ENCODE assay signal across 26 cellular contexts in the genomic region with DNA sequence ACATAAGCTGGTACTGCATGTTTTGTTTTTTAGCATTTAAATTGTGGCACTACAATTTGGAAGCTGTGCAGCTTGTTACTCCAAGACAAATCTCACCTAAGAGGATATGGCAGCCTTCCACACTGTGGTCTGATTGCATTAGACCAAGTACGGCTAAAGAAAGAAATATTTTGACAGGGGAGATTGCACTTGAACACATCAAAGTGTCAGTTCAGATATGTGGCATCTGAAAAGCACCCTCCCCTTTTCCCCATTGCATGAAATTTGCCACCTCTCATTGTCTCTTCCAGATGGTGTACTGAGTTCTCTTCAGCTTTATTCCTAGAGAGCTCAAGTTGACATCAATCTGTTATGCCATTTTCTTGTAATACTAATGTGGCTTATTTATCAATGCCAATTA.
"Had no signal": no experiment of that assay in that cellular context is flagged by ENCODE, and none has a peak within 500 bp of the region (broad histone marks: within the 10 kb centered on the region; RNA-seq: fewer than 3 reads in every experiment).

No MANE protein-coding gene starts in this region.

- H3K4me2 ChIP-seq: neural progenitor cell had no signal

- H3K9me3 ChIP-seq: gastroesophageal sphincter, lower lobe of right lung, mucosa of descending colon, testis, uterus had no signal

- H3K27ac Mint-ChIP-seq: activated CD4-positive, alpha-beta T cell treated with anti-CD3 and anti-CD28 coated beads, Interleukin-2, amount 10 ng/mL, durations not matched to agents 7 days and 5 days; activated CD8-positive, alpha-beta memory T cell treated with anti-CD3 and anti-CD28 coated beads, Interleukin-2, amount 10 ng/mL, durations not matched to agents 7 days and 5 days; activated CD8-positive, alpha-beta T cell treated with anti-CD3 and anti-CD28 coated beads for 36 hours; activated naive CD4-positive, alpha-beta T cell treated with anti-CD3 and anti-CD28 coated beads, Interleukin-2, amount 50 U/mL, for 24 hours; activated T-helper 1 cell treated with anti-CD3 and anti-CD28 coated beads, Interleukin-12 subunit alpha, Interleukin-12 subunit beta, Interleukin-2, Interleukin-4 antibody, amounts not matched to agents 30 ng/mL and 10 ng/mL and 1 ng/mL, durations not matched to agents 14 hours and 24 hours and 36 hours; neural progenitor cell; T-helper 2 cell treated with Interferon-gamma antibody and Interleukin-4, amounts not matched to agents 5 μg/mL and 100 μg/mL, for 36 hours had no signal

- H3K9ac ChIP-seq: neural progenitor cell had no signal

- H3K9me3 Mint-ChIP-seq: activated CD4-positive, alpha-beta T cell treated with anti-CD3 and anti-CD28 coated beads, Interleukin-2, amount 10 ng/mL, durations not matched to agents 7 days and 5 days; activated CD8-positive, alpha-beta T cell treated with anti-CD3 and anti-CD28 coated beads for 36 hours; activated T-helper 1 cell treated with anti-CD3 and anti-CD28 coated beads, Interleukin-12 subunit alpha, Interleukin-12 subunit beta, Interleukin-2, Interleukin-4 antibody, amounts not matched to agents 30 ng/mL and 10 ng/mL and 1 ng/mL, durations not matched to agents 14 hours and 24 hours and 36 hours; neural progenitor cell; T-helper 2 cell treated with Interferon-gamma antibody and Interleukin-4, amounts not matched to agents 5 μg/mL and 100 μg/mL, for 36 hours had no signal

- H3K36me3 ChIP-seq: gastroesophageal sphincter, lower lobe of right lung, neural progenitor cell, uterus, WERI-Rb-1 had no signal

- H3K4me1 ChIP-seq: gastroesophageal sphincter, lower lobe of right lung, testis, uterus had no signal

- H3K36me3 Mint-ChIP-seq: activated CD8-positive, alpha-beta memory T cell treated with anti-CD3 and anti-CD28 coated beads, Interleukin-2, amount 10 ng/mL, durations not matched to agents 7 days and 5 days; activated naive CD4-positive, alpha-beta T cell treated with anti-CD3 and anti-CD28 coated beads, Interleukin-2, amount 50 U/mL, for 24 hours had no signal

- H3K4me3 Mint-ChIP-seq: activated CD4-positive, alpha-beta T cell treated with anti-CD3 and anti-CD28 coated beads, Interleukin-2, amount 10 ng/mL, durations not matched to agents 7 days and 5 days; activated CD8-positive, alpha-beta memory T cell treated with anti-CD3 and anti-CD28 coated beads, Interleukin-2, amount 10 ng/mL, durations not matched to agents 7 days and 5 days; activated CD8-positive, alpha-beta T cell treated with anti-CD3 and anti-CD28 coated beads for 36 hours; activated naive CD4-positive, alpha-beta T cell treated with anti-CD3 and anti-CD28 coated beads, Interleukin-2, amount 50 U/mL, for 24 hours; activated T-helper 1 cell treated with anti-CD3 and anti-CD28 coated beads, Interleukin-12 subunit alpha, Interleukin-12 subunit beta, Interleukin-2, Interleukin-4 antibody, amounts not matched to agents 30 ng/mL and 10 ng/mL and 1 ng/mL, durations not matched to agents 14 hours and 24 hours and 36 hours; central memory CD8-positive, alpha-beta T cell; neural progenitor cell; T-helper 2 cell treated with Interferon-gamma antibody and Interleukin-4, amounts not matched to agents 5 μg/mL and 100 μg/mL, for 36 hours had no signal

- H3K27me3 ChIP-seq: neural progenitor cell, testis, uterus had no signal

- ATAC-seq: activated CD8-positive, alpha-beta memory T cell treated with anti-CD3 and anti-CD28 coated beads, Interleukin-2, amount 10 ng/mL, durations not matched to agents 7 days and 5 days; activated CD8-positive, alpha-beta T cell treated with anti-CD3 and anti-CD28 coated beads for 36 hours; gastroesophageal sphincter; lower lobe of right lung; mucosa of descending colon had no signal

- H3K4me1 Mint-ChIP-seq: activated CD4-positive, alpha-beta T cell treated with anti-CD3 and anti-CD28 coated beads, Interleukin-2, amount 10 ng/mL, durations not matched to agents 7 days and 5 days; activated CD8-positive, alpha-beta memory T cell treated with anti-CD3 and anti-CD28 coated beads, Interleukin-2, amount 10 ng/mL, durations not matched to agents 7 days and 5 days; activated naive CD4-positive, alpha-beta T cell treated with anti-CD3 and anti-CD28 coated beads, Interleukin-2, amount 50 U/mL, for 24 hours; central memory CD8-positive, alpha-beta T cell had no signal

- H3K4me3 ChIP-seq: coronary artery, gastroesophageal sphincter, lower lobe of right lung, mucosa of descending colon, neural progenitor cell, testis, uterus had no signal

- H3K27me3 Mint-ChIP-seq: activated CD4-positive, alpha-beta T cell treated with anti-CD3 and anti-CD28 coated beads, Interleukin-2, amount 10 ng/mL, durations not matched to agents 7 days and 5 days; activated CD8-positive, alpha-beta memory T cell treated with anti-CD3 and anti-CD28 coated beads, Interleukin-2, amount 10 ng/mL, durations not matched to agents 7 days and 5 days; activated CD8-positive, alpha-beta T cell treated with anti-CD3 and anti-CD28 coated beads for 36 hours; activated naive CD4-positive, alpha-beta T cell treated with anti-CD3 and anti-CD28 coated beads, Interleukin-2, amount 50 U/mL, for 24 hours; central memory CD8-positive, alpha-beta T cell had no signal

- H3K27ac ChIP-seq: coronary artery, gastroesophageal sphincter, lower lobe of right lung, neural progenitor cell, testis, uterus, WERI-Rb-1 had no signal

- H2AFZ ChIP-seq: neural progenitor cell had no signal

- DNase-seq: activated CD4-positive, alpha-beta T cell treated with anti-CD3 and anti-CD28 coated beads, Interleukin-2, amount 10 ng/mL, durations not matched to agents 7 days and 5 days; activated CD4-positive, CD25-positive, alpha-beta regulatory T cell treated with anti-CD3 and anti-CD28 coated beads, Interleukin-2, amount 50 U/mL, for 72 hours; activated CD8-positive, alpha-beta memory T cell treated with anti-CD3 and anti-CD28 coated beads, Interleukin-2, amount 10 ng/mL, durations not matched to agents 7 days and 5 days; activated CD8-positive, alpha-beta T cell treated with anti-CD3 and anti-CD28 coated beads for 36 hours; activated gamma-delta T cell; activated T-cell treated with anti-CD3 and anti-CD28 coated beads for 4 hours; aorta; head of caudate nucleus; hypothalamus; lower lobe of right lung; mesendoderm; mucosa of descending colon; posterior cingulate gyrus; stimulated activated CD4-positive, alpha-beta T cell treated with anti-CD3 and anti-CD28 coated beads, Interleukin-2, amount 100 ng/mL, for 48 hours; stimulated activated naive CD4-positive, alpha-beta T cell; testis; trophoblast cell; uterus; WERI-Rb-1 had no signal
